21 cellular contexts compared by ENCODE assay signal in genomic region chr2:209411296-209411695, GRCh38. TPM values are rescaled to one million over a fixed set of nuclear protein-coding genes. Genes with fewer than 3 reads are reported as not detected.
"Had no signal": no experiment of that assay in that cellular context is flagged by ENCODE, and none has a peak within 500 bp of the region (broad histone marks: within the 10 kb centered on the region; RNA-seq: fewer than 3 reads in every experiment).

No MANE protein-coding gene starts in this region.

- H3K27ac ChIP-seq: coronary artery, dorsolateral prefrontal cortex, epithelial cell of prostate, esophagus squamous epithelium, gastroesophageal sphincter, heart left ventricle, hepatocyte, left lung, lower lobe of right lung had no signal

- H3K4me3 ChIP-seq: coronary artery, dorsolateral prefrontal cortex, esophagus squamous epithelium, gastroesophageal sphincter, heart left ventricle, hepatocyte, left lung, lower lobe of right lung had no signal

- H3K4me2 ChIP-seq: hepatocyte had no signal

- H3K9me3 ChIP-seq: esophagus squamous epithelium had no signal

- H2AFZ ChIP-seq: hepatocyte had no signal

- H3K79me2 ChIP-seq: hepatocyte had no signal

- ATAC-seq: effector memory CD8-positive, alpha-beta T cell; gastroesophageal sphincter; heart left ventricle; left cardiac atrium; left lung; left ventricle myocardium superior; lower lobe of right lung; naive thymus-derived CD4-positive, alpha-beta T cell had no signal

- DNase-seq: dermis blood vessel endothelial cell; dorsolateral prefrontal cortex; effector CD8-positive, alpha-beta T cell; effector memory CD8-positive, alpha-beta T cell; endodermal cell; erythroblast; esophagus squamous epithelium; foreskin fibroblast; heart left ventricle; hypothalamus; immature natural killer cell; islet precursor cell; left cardiac atrium; left lung; left ventricle myocardium superior; lower lobe of right lung; naive thymus-derived CD4-positive, alpha-beta T cell had no signal

- H3K36me3 ChIP-seq: esophagus squamous epithelium, gastroesophageal sphincter, heart left ventricle, left lung, lower lobe of right lung had no signal

- H3K27me3 ChIP-seq: dorsolateral prefrontal cortex, esophagus squamous epithelium, gastroesophageal sphincter, heart left ventricle, hepatocyte, left lung had no signal

- H3K4me1 ChIP-seq: esophagus squamous epithelium, gastroesophageal sphincter, heart left ventricle, left lung, lower lobe of right lung had no signal

RNA-seq across cellular contexts. Expression of gene MAP2, which starts 12.6 kb away (rescaled TPM):
- polyA plus RNA-seq: immature natural killer cell had no signal
